Comparison of ENCODE assay signal across 8 cellular contexts in genomic region chr15:40941528-40942336, GRCh38. TPM values are rescaled to one million over a fixed set of nuclear protein-coding genes. Genes with fewer than 3 reads are reported as not detected.
A peak's percentile ranks its signal among the peaks of the same experiment; 100 is the strongest.
DNase-seq lines count a peak whose midpoint lies in the region; ATAC-seq and TF ChIP-seq lines count a peak whose summit lies in the region.

No MANE protein-coding gene starts in this region.

- peak overlapping the region; percentile 55 for H3K4me3 ChIP-seq in HL-60 (replicated peaks; ENCODE audit: insufficient read depth, low read length)
- peak overlapping the region; percentile 62 for H3K4me3 ChIP-seq in neuron (ENCODE audit: low read length)

- H3K36me3 ChIP-seq in neuron (ENCODE audit: insufficient read depth, low read length) = no peaks in the 10 kb centered on the region

- peak overlapping the region; percentile 92 for H2AFZ ChIP-seq in neuron (ENCODE audit: low read depth, low read length)

- DNase-seq in COLO668 (lab: John Stamatoyannopoulos, UW; ENCODE audit: unreplicated experiment) = peak; percentile 97
- DNase-seq in HL-60 (ENCODE audit: low read depth in 1 of 2, low spot score in 1 of 2) = peak; percentile 78 to 84
- DNase-seq in RPMI8226 = peak; percentile 81
- peak; percentile 61 for DNase-seq in activated gamma-delta T cell treated with Interleukin-2 at 50 U/mL for 16 hours
- no peak for DNase-seq in foreskin keratinocyte

- H3K27me3 ChIP-seq in HL-60 (ENCODE audit: insufficient read depth, poor library complexity, severe bottlenecking) (no peaks in the 10 kb centered on the region), foreskin keratinocyte (peaks cover 29% of the 10 kb centered on the region), neuron (ENCODE audit: insufficient read depth, low read length) (peaks cover 5% of the 10 kb centered on the region)

- ATAC-seq in GM19438 (IDR thresholded peaks at IDR 0.05; ENCODE audit: low read depth, unreplicated experiment) (peak; percentile 67), foreskin keratinocyte (peak; percentile 69)

- peak overlapping the region; percentile 91 for H3K27ac ChIP-seq in HL-60 (replicated peaks)
- no peak overlapping the region for H3K27ac ChIP-seq in foreskin keratinocyte
- H3K27ac ChIP-seq in temporal lobe (ENCODE audit: low read depth, low read length) = peak overlapping the region; percentile 78

- TF ChIP-seq CTCF in HL-60 (IDR thresholded peaks at IDR 0.05; ENCODE audit: insufficient read depth, low read length) (peak; percentile 1), foreskin keratinocyte (conservative IDR thresholded peaks at IDR 0.05) (peak; percentile 77)

- H3K4me1 ChIP-seq in foreskin keratinocyte = no peaks in the 10 kb centered on the region
- H3K4me1 ChIP-seq in neuron (ENCODE audit: insufficient read depth, low read length) = peaks cover 19% of the 10 kb centered on the region

- H3K9me3 ChIP-seq in neuron (ENCODE audit: low read length) = no peaks in the 10 kb centered on the region

RNA-seq across cellular contexts. Expression of gene CHAC1, which starts 11.5 kb away (rescaled TPM):
- total RNA-seq in foreskin keratinocyte (14.4 and 18.5 TPM in 2 replicates), temporal lobe (2.7 TPM)
- polyA plus RNA-seq in foreskin keratinocyte = 16.2 and 21.7 TPM in 2 replicates

RNA-seq across cellular contexts. Expression of gene DLL4, which starts 12.6 kb away (rescaled TPM):
- total RNA-seq in foreskin keratinocyte (not detected in 2 replicates), temporal lobe (3.4 TPM)
- polyA plus RNA-seq in foreskin keratinocyte = not detected in 2 replicates

RNA-seq across cellular contexts. Expression of gene VPS18, which starts 47.5 kb away (rescaled TPM):
- total RNA-seq in foreskin keratinocyte (17.7 and 20.6 TPM in 2 replicates), temporal lobe (21.6 TPM)
- 10.4 and 11.4 TPM in 2 replicates for polyA plus RNA-seq in foreskin keratinocyte

Comparison
In these comparisons a context has a peak if more than half of its experiments do, and no peak if none do; other contexts are left out.
1. DNase-seq: peak in COLO668 (single experiment), HL-60 (2 of 2), RPMI8226 (single experiment) and activated gamma-delta T cell treated with Interleukin-2 at 50 U/mL for 16 hours (single experiment); none in foreskin keratinocyte (0 of 2).